16 cellular contexts compared by ENCODE assay signal in genomic region chr5:173484569-173484968, GRCh38.
DNase-seq lines count a peak whose midpoint lies in the region; ATAC-seq and TF ChIP-seq lines count a peak whose summit lies in the region.
"Had no signal": no experiment of that assay in that cellular context is flagged by ENCODE, and none has a peak within 500 bp of the region (broad histone marks: within the 10 kb centered on the region; RNA-seq: fewer than 3 reads in every experiment).

No MANE protein-coding gene starts in this region.

- H3F3A ChIP-seq in GM23338 (replicated peaks; ENCODE audit: low read depth) (no peaks in the 10 kb centered on the region), PC-3 (ENCODE audit: low read length, unreplicated experiment) (no peaks in the 10 kb centered on the region)

- H3K27me3 ChIP-seq in GM23338 (ENCODE audit: insufficient read depth): no peaks in the 10 kb centered on the region
- no peaks in the 10 kb centered on the region for H3K27me3 ChIP-seq in PC-3 (ENCODE audit: low read length)

- TF ChIP-seq CTCF in GM23338 (conservative IDR thresholded peaks at IDR 0.05; ENCODE audit: low read depth in 2 of 2) (no peak), PC-3 (conservative IDR thresholded peaks at IDR 0.05; ENCODE audit: low read depth, low read length) (no peak)

- intact Hi-C loops in PC-3 (cut with micrococcal nuclease): no loop called here

- no peaks in the 10 kb centered on the region for H3K9me3 Mint-ChIP-seq in GM23338
- H3K9me3 Mint-ChIP-seq: CD8-positive, alpha-beta T cell; HFFc6 had no signal

- peaks cover 2% of the 10 kb centered on the region; the same call in 1 of the 3 replicates for H3K4me1 Mint-ChIP-seq in GM23338

- H3K4me3 Mint-ChIP-seq in GM23338: no peak overlapping the region
- H3K4me3 Mint-ChIP-seq: CD8-positive, alpha-beta T cell; HFFc6 had no signal

- POLR2A ChIA-PET in PC-3 (lab: Charles Lee; ENCODE audit: unreplicated experiment): no interaction called here

- peaks cover 6% of the 10 kb centered on the region for H3K27me3 Mint-ChIP-seq in GM23338 (ENCODE audit: insufficient read depth, low read depth, poor library complexity)

- no peaks in the 10 kb centered on the region for H3K9me3 ChIP-seq in PC-3 (ENCODE audit: low read length)
- H3K9me3 ChIP-seq: A549, BE2C had no signal

- peak; percentile 29 for DNase-seq in GM23338 (ENCODE audit: low spot score)
- DNase-seq in PC-3: no peak
- no peak for DNase-seq in epithelial cell of prostate (ENCODE audit: low read depth, low spot score)
- peak; percentile 14 for DNase-seq in mesenteric fat pad (ENCODE audit: low spot score)
- no peak for DNase-seq in pons (ENCODE audit: low spot score)
- DNase-seq: BE2C; CD8-positive, alpha-beta T cell; COR-L47; DND-41; GDM1; HCEC 1CT; HFFc6 had no signal

- ATAC-seq in GM23338: peak; percentile 54
- ATAC-seq in PC-3: no peak
- ATAC-seq in GM21528 (IDR thresholded peaks at IDR 0.05; ENCODE audit: low FRiP score, unreplicated experiment): no peak
- ATAC-seq: A549; CD8-positive, alpha-beta T cell had no signal

- CTCF ChIA-PET in PC-3 (lab: Charles Lee): no interaction called here

- H3K4me2 ChIP-seq in GM23338 (no peak overlapping the region), PC-3 (ENCODE audit: low read length) (no peak overlapping the region)
- H3K4me2 ChIP-seq: A549 had no signal

- peak overlapping the region; percentile 19; the same call in 1 of the 2 replicates for H3K9ac ChIP-seq in PC-3 (ENCODE audit: low read length)

- H2AFZ ChIP-seq in GM23338 (no peak overlapping the region), PC-3 (ENCODE audit: low read length) (no peak overlapping the region)

- H3K4me1 ChIP-seq in GM23338 (ENCODE audit: insufficient read depth) (no peaks in the 10 kb centered on the region), PC-3 (ENCODE audit: insufficient read depth, low read length) (peaks cover 11% of the 10 kb centered on the region)
- H3K4me1 ChIP-seq: A549, BE2C had no signal

- H3K36me3 ChIP-seq in GM23338 (ENCODE audit: insufficient read depth): no peaks in the 10 kb centered on the region
- no peaks in the 10 kb centered on the region for H3K36me3 ChIP-seq in PC-3 (ENCODE audit: low read depth, low read length)
- H3K36me3 ChIP-seq: BE2C had no signal

- no peak overlapping the region for H3K4me3 ChIP-seq in GM23338
- no peak overlapping the region for H3K4me3 ChIP-seq in PC-3 (ENCODE audit: low read length)
- H3K4me3 ChIP-seq: A549 had no signal

- H3K27ac ChIP-seq in GM23338 (ENCODE audit: low read depth) (no peak overlapping the region), PC-3 (ENCODE audit: low read length) (peak overlapping the region; percentile 68), epithelial cell of prostate (peak overlapping the region; percentile 73)
- H3K27ac ChIP-seq: A549, C4-2B, HL-60 had no signal

- H3K79me2 ChIP-seq in GM23338 (replicated peaks; ENCODE audit: insufficient read depth) (no peaks in the 10 kb centered on the region), PC-3 (ENCODE audit: low read length) (no peaks in the 10 kb centered on the region)

- no TSS peak for BruUV-seq in PC-3 (replicated peaks; lab: Mats Ljungman, UMichigan)

- no peak overlapping the region for H3K27ac Mint-ChIP-seq in GM23338
- H3K27ac Mint-ChIP-seq: CD8-positive, alpha-beta T cell; HFFc6 had no signal

- H4K20me1 ChIP-seq in GM23338 (replicated peaks; ENCODE audit: insufficient read depth) (no peaks in the 10 kb centered on the region), PC-3 (ENCODE audit: low read length) (no peaks in the 10 kb centered on the region)

- H3K36me3 Mint-ChIP-seq in GM23338 (ENCODE audit: low read depth): no peaks in the 10 kb centered on the region
- H3K36me3 Mint-ChIP-seq: CD8-positive, alpha-beta T cell had no signal

- 0 out of 2 replicates have a peak, but pooled peaks cover under 1% of the 10 kb centered on the region for H3K9me2 ChIP-seq in GM23338 (ENCODE audit: insufficient read depth)
- no peaks in the 10 kb centered on the region for H3K9me2 ChIP-seq in PC-3 (replicated peaks; ENCODE audit: low read length)

TF ChIP-seq in GM23338, 12 proteins besides CTCF, POLR2A, EP300 and RAD21 (continues in another document):
- TF ChIP-seq ZNF114 (CRISPR knock-in tag; IDR thresholded peaks at IDR 0.05) (no peak), STAT1 (IDR thresholded peaks at IDR 0.05; ENCODE audit: unreplicated experiment) (no peak), ZNF462 (CRISPR knock-in tag; IDR thresholded peaks at IDR 0.05) (no peak), ETS1 (IDR thresholded peaks at IDR 0.05) (no peak), ZNF331 (CRISPR knock-in tag; IDR thresholded peaks at IDR 0.05; ENCODE audit: low read depth) (no peak), EZH2phosphoT487 (IDR thresholded peaks at IDR 0.05; ENCODE audit: unreplicated experiment) (no peak), JUNB (IDR thresholded peaks at IDR 0.05; ENCODE audit: unreplicated experiment) (no peak), POLR2AphosphoS5 (IDR thresholded peaks at IDR 0.05; ENCODE audit: low read depth) (no peak)

Comparison
In these comparisons a context has a peak if more than half of its experiments do, and no peak if none do; other contexts are left out.
1. DNase-seq: peak in GM23338 (single experiment) and mesenteric fat pad (single experiment); none in PC-3 (single experiment), epithelial cell of prostate (single experiment) and pons (single experiment).